In the genomic region with DNA sequence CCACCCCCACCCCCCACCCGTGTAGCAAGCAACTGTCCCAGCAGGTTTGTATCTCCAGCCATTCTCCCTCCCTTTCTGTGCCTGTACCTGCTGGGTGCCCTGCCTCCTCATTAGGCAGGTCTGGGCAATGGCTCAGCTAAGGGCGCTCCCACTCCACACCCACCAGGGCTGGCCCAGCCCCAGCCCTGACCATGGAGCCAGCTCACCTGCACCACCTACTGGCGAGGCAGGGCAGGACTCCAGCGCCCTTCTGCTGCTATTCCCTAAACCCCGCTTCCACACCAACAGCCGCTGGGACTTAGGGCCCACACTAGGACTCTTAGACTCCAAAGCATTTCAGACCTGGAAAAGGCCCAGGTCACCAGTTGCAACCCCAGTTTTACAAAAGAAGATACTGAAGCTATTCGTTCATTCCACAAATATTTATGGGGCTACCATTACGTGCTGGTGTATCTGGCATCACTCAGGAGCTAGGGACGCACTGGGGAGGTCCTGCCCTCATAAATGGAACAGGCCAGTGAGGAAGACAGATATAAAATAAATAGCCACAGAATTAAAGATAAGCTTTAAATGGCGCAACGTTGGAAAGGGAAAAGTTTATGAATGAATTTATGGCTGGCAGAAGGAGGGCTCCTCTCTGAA, we compare ENCODE assay signal across 8 cellular contexts. TPM values are rescaled to one million over a fixed set of nuclear protein-coding genes. Genes with fewer than 3 reads are reported as not detected.
DNase-seq lines count a peak whose midpoint lies in the region; ATAC-seq and TF ChIP-seq lines count a peak whose summit lies in the region.

No MANE protein-coding gene starts in this region.

- TF ChIP-seq POLR2A in erythroblast (IDR thresholded peaks at IDR 0.05; ENCODE audit: low read length) (no peak), ovary (IDR thresholded peaks at IDR 0.05) (no peak)

- H3K36me3 ChIP-seq in ovary: no peaks in the 10 kb centered on the region

- no peak for ATAC-seq in stimulated activated naive CD8-positive, alpha-beta T cell treated with anti-CD3 and anti-CD28 coated beads, Interleukin-15, Interleukin-2, amounts not matched to agents 100 U/mL and 50 U/mL, for 24 hours
- no peak for ATAC-seq in GM19452 (IDR thresholded peaks at IDR 0.05; ENCODE audit: unreplicated experiment)
- ATAC-seq in HG02759 (IDR thresholded peaks at IDR 0.05; ENCODE audit: unreplicated experiment): no peak

- TF ChIP-seq EP300 in ovary (IDR thresholded peaks at IDR 0.05): no peak

- peak; percentile 50 to 57 for DNase-seq in activated T-cell treated with anti-CD3 and anti-CD28 coated beads, Interleukin-2, amount 50 U/mL, for 48 hours
- DNase-seq in activated T-cell treated with anti-CD3 and anti-CD28 coated beads for 4 hours (no peak), NCI-H69 (lab: John Stamatoyannopoulos, UW) (peak; percentile 55), erythroblast (lab: John Stamatoyannopoulos, UW) (peak; percentile 50 to 69), ovary (no peak)
- peak; percentile 47 for DNase-seq in stimulated activated naive CD8-positive, alpha-beta T cell treated with anti-CD3 and anti-CD28 coated beads, Interleukin-15, Interleukin-2, amounts not matched to agents 100 U/mL and 50 U/mL, for 24 hours

- no peaks in the 10 kb centered on the region for H3K9me3 ChIP-seq in ovary

- intact Hi-C loops in ovary (cut with DNase I): no loop called here

- 53 to 56% (median 54%) methylated on average over 11 of the region's 11 CpGs for WGBS in ovary, 3 donors

- no peaks in the 10 kb centered on the region for H3K4me1 ChIP-seq in ovary (ENCODE audit: insufficient read depth)

- no peak for TF ChIP-seq CTCF in ovary (IDR thresholded peaks at IDR 0.05)

- no peak overlapping the region for H3K4me3 ChIP-seq in ovary

- H3K27me3 ChIP-seq in ovary: no peaks in the 10 kb centered on the region

- no peak overlapping the region for H3K27ac ChIP-seq in ovary

RNA-seq across cellular contexts. Expression of a gene that starts 24.0 kb away (rescaled TPM):
- total RNA-seq in ovary: not detected
- not detected for polyA plus RNA-seq in ovary

RNA-seq across cellular contexts. Expression of a gene that starts 29.3 kb away (rescaled TPM):
- total RNA-seq in ovary: under 1 TPM in 1 of 7 donors, not detected in 6; 0.25 TPM
- under 1 TPM in 1 of 2 donors, not detected in 1; 0.07 TPM for polyA plus RNA-seq in ovary

RNA-seq across cellular contexts. Expression of a gene that starts 59.9 kb away (rescaled TPM):
- not detected for total RNA-seq in ovary
- polyA plus RNA-seq in ovary: not detected

Comparison
In these comparisons a context has a peak if more than half of its experiments do, and no peak if none do; other contexts are left out.
1. DNase-seq: peak in activated T-cell treated with anti-CD3 and anti-CD28 coated beads, Interleukin-2, amount 50 U/mL, for 48 hours (2 of 2), NCI-H69 (single experiment), erythroblast (2 of 2) and stimulated activated naive CD8-positive, alpha-beta T cell treated with anti-CD3 and anti-CD28 coated beads, Interleukin-15, Interleukin-2, amounts not matched to agents 100 U/mL and 50 U/mL, for 24 hours (single experiment); none in activated T-cell treated with anti-CD3 and anti-CD28 coated beads for 4 hours (single experiment) and ovary (0 of 5).